8 cellular contexts compared by ENCODE assay signal in the genomic region with DNA sequence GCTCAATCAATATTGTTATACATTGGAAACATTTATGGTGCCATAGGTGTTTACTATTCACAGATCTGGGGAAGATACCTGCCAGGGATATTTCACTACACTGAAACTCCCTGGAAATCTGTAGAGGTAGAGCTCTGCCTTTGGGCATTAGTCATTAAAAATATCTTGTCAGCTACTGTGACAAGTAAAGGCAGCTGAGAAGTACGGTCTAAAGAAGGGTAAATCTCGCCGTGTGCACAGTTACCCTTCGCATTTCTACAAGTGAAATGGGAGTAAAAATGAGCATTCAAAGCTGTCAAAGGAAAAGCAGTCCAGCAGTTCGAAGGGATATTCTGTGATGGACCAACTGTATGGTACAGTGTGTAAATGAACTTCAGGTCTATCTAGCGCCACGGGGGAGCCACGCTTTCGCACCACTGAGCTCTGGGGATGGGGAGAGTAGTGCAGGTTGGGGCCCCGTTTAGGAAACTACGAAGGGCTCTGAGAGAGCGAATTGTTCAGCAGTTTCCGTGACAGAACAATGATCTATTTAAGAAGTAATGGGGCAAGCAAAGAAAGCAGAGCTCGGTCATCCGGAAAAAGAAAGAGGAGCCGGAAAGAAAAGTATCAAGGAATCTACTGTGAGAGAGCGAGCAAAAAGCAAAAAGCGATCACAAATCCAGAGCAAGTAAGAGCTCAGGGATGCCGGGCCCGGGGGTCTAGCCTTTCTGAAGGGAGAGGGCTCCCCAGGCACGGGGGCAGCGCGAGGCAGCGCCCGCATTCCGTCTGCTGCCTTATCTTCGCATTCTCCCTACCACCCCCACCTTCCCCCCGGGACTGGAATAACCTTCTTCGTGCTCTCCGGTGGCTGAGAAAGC. TPM values are rescaled to one million over a fixed set of nuclear protein-coding genes. Genes with fewer than 3 reads are reported as not detected.
A peak's percentile ranks its signal among the peaks of the same experiment; 100 is the strongest.
DNase-seq lines count a peak whose midpoint lies in the region; ATAC-seq and TF ChIP-seq lines count a peak whose summit lies in the region.

No MANE protein-coding gene starts in this region.

- no peak overlapping the region for H2BK120ac ChIP-seq in trophoblast cell (ENCODE audit: insufficient read depth, low read length, poor library complexity)

- peak overlapping the region; percentile 33 for H3K14ac ChIP-seq in trophoblast cell (ENCODE audit: low read length)

- peaks cover 32% of the 10 kb centered on the region for H3K36me3 Mint-ChIP-seq in Calu3 (ENCODE audit: insufficient read depth, unreplicated experiment)
- H3K36me3 Mint-ChIP-seq in activated naive CD4-positive, alpha-beta T cell treated with anti-CD3 and anti-CD28 coated beads, Interleukin-2, amount 50 U/mL, for 72 hours, result peaks cover 0 to 16% of the 10 kb centered on the region in 2 donors

- intact Hi-C loops in Calu3 (cut with micrococcal nuclease; ENCODE audit: unreplicated experiment), result no loop called here
- intact Hi-C loops in PC-9 (cut with micrococcal nuclease; ENCODE audit: unreplicated experiment), result loop anchor here (5.0 kb wide), 1 partner anchor 348 kb away; no protein-coding TSS in a partner anchor
- intact Hi-C loops in left ventricle myocardium inferior (cut with micrococcal nuclease), result no loop called here

- H3K27me3 Mint-ChIP-seq in Calu3 (ENCODE audit: unreplicated experiment), result no peaks in the 10 kb centered on the region

- H2AK5ac ChIP-seq in trophoblast cell (ENCODE audit: low read length), result no peak overlapping the region

- H3K4ac ChIP-seq in trophoblast cell (ENCODE audit: low read depth, low read length), result no peak overlapping the region

- peak overlapping the region; percentile 73 for H3K9ac ChIP-seq in trophoblast cell (ENCODE audit: low read length)

- H3K79me1 ChIP-seq in trophoblast cell (ENCODE audit: low read length), result peaks cover 8% of the 10 kb centered on the region

- H3K4me3 Mint-ChIP-seq in Calu3 (ENCODE audit: low read depth, unreplicated experiment), result peak overlapping the region; percentile 97

- peak in 1 of 2 donors; percentile 11 for ATAC-seq in activated naive CD4-positive, alpha-beta T cell treated with anti-CD3 and anti-CD28 coated beads, Interleukin-2, amount 50 U/mL, for 72 hours

- DNase-seq in Calu3 (peak; percentile 2), PC-9 (no peak), left ventricle myocardium inferior (no peak), trophoblast cell (peak in 1 of 2 donors; percentile 17), GF-D8 (lab: John Stamatoyannopoulos, UW) (no peak)
- peak in 1 of 2 donors; percentile 26 for DNase-seq in activated naive CD4-positive, alpha-beta T cell treated with anti-CD3 and anti-CD28 coated beads, Interleukin-2, amount 50 U/mL, for 72 hours (ENCODE audit: low spot score in 2 of 2)
- DNase-seq in effector CD8-positive, alpha-beta T cell (lab: John Stamatoyannopoulos, UW), result no peak

- H4K91ac ChIP-seq in trophoblast cell (ENCODE audit: low read depth, low read length), result peak overlapping the region; percentile 29

- H3K36me3 ChIP-seq in HEK293 (ENCODE audit: control insufficient read depth in 2 of 2, insufficient read depth in 1 of 2, low read length in 2 of 2) (no peaks in the 10 kb centered on the region), PC-9 (ENCODE audit: low read depth) (no peaks in the 10 kb centered on the region), left ventricle myocardium inferior (no peaks in the 10 kb centered on the region), trophoblast cell (ENCODE audit: control insufficient read depth in 1 of 2, insufficient read depth in 2 of 2, low read length in 2 of 2) (no peaks in the 10 kb centered on the region)

- H3K9me2 ChIP-seq in PC-9 (ENCODE audit: insufficient read depth), result no peaks in the 10 kb centered on the region

- peak overlapping the region; percentile 94 for H3K4me2 ChIP-seq in PC-9
- H3K4me2 ChIP-seq in trophoblast cell (ENCODE audit: low read length), result peak overlapping the region; percentile 77

- H3K27me3 ChIP-seq in PC-9 (ENCODE audit: insufficient read depth, low read depth) (no peaks in the 10 kb centered on the region), left ventricle myocardium inferior (ENCODE audit: low read depth) (no peaks in the 10 kb centered on the region), trophoblast cell (ENCODE audit: insufficient read depth, low read length) (no peaks in the 10 kb centered on the region)

- POLR2A ChIA-PET in HEK293 (lab: Yijun Ruan, JAX), result interaction anchor here (0.8 to 1.8 kb wide), 3 partner anchors 12 to 314 kb away, joined by 3 to 5 read pairs (median 3); no protein-coding TSS in a partner anchor
- POLR2A ChIA-PET in PC-9 (lab: Charles Lee; ENCODE audit: unreplicated experiment), result interaction anchor here (0.6 to 0.8 kb wide), 3 partner anchors 132 to 469 kb away, joined by 3 to 5 read pairs (median 5); no protein-coding TSS in a partner anchor

- H4K8ac ChIP-seq in trophoblast cell (ENCODE audit: low read depth, low read length), result peak overlapping the region; percentile 56

- peak overlapping the region; percentile 82 for H3K4me3 ChIP-seq in HEK293 (ENCODE audit: low read depth, low read length)
- H3K4me3 ChIP-seq in PC-9, result peak overlapping the region; percentile 72
- peak overlapping the region; percentile 86 for H3K4me3 ChIP-seq in left ventricle myocardium inferior
- H3K4me3 ChIP-seq in trophoblast cell (ENCODE audit: low read depth, low read length), result peak overlapping the region; percentile 84

- H3K27ac ChIP-seq in HEK293 (ENCODE audit: extremely low read depth, low read depth, low read length) (peak overlapping the region; percentile 18; the same call in 1 of the 2 replicates), PC-9 (no peak overlapping the region), left ventricle myocardium inferior (replicated peaks) (peak overlapping the region; percentile 92), trophoblast cell (ENCODE audit: low read depth, low read length) (peak overlapping the region; percentile 6)

- H3K23ac ChIP-seq in trophoblast cell (ENCODE audit: low read length), result no peak overlapping the region

- peak overlapping the region; percentile 83 for H3K27ac Mint-ChIP-seq in Calu3 (ENCODE audit: unreplicated experiment)
- H3K27ac Mint-ChIP-seq in activated naive CD4-positive, alpha-beta T cell treated with anti-CD3 and anti-CD28 coated beads, Interleukin-2, amount 50 U/mL, for 72 hours, result peak overlapping the region; percentile 93 to 98

- peaks cover 37% of the 10 kb centered on the region for H3K79me2 ChIP-seq in PC-9 (ENCODE audit: low read depth)
- H3K79me2 ChIP-seq in trophoblast cell (ENCODE audit: control insufficient read depth, insufficient read depth, low read length, poor library complexity), result peaks cover 7% of the 10 kb centered on the region

- H3K4me1 ChIP-seq in HEK293 (ENCODE audit: control insufficient read depth, insufficient read depth, low read length) (peaks cover 12% of the 10 kb centered on the region; the same call in 1 of the 2 replicates), PC-9 (replicated peaks; ENCODE audit: insufficient read depth) (peaks cover 24% of the 10 kb centered on the region; the same call in 1 of the 2 replicates), left ventricle myocardium inferior (peaks cover 43% of the 10 kb centered on the region), trophoblast cell (ENCODE audit: control insufficient read depth in 1 of 2, insufficient read depth in 2 of 2, low read length in 2 of 2) (peaks cover 0 to 3% of the 10 kb centered on the region in 2 experiments)

- peak overlapping the region; percentile 28 for H3K18ac ChIP-seq in trophoblast cell (ENCODE audit: low read length)

- no CpG with 5 or more reads among the region's 30 CpGs for WGBS in trophoblast cell (ENCODE audit: extremely low coverage, insufficient coverage, insufficient read length)

- TF ChIP-seq CTCF in Calu3 (IDR thresholded peaks at IDR 0.05; ENCODE audit: unreplicated experiment), result no peak
- TF ChIP-seq CTCF in HEK293 (tag by site-specific recombination; IDR thresholded peaks at IDR 0.05), result no peak
- TF ChIP-seq CTCF in PC-9 (conservative IDR thresholded peaks at IDR 0.05), result no peak
- TF ChIP-seq CTCF in left ventricle myocardium inferior (IDR thresholded peaks at IDR 0.05; ENCODE audit: borderline replicate concordance), result no peak

- no peak overlapping the region for H2BK12ac ChIP-seq in trophoblast cell (ENCODE audit: low read length)

- peaks cover 24% of the 10 kb centered on the region for H3K4me1 Mint-ChIP-seq in Calu3 (ENCODE audit: low read depth, unreplicated experiment)

- H3K9me3 ChIP-seq in HEK293 (ENCODE audit: control insufficient read depth, insufficient read depth, low read depth, low read length) (no peaks in the 10 kb centered on the region), PC-9 (ENCODE audit: insufficient read depth, low read depth) (no peaks in the 10 kb centered on the region), left ventricle myocardium inferior (replicated peaks) (no peaks in the 10 kb centered on the region), trophoblast cell (ENCODE audit: insufficient read depth, low read depth, low read length) (no peaks in the 10 kb centered on the region)

- BruUV-seq in Calu3 (replicated peaks; lab: Mats Ljungman, UMichigan) (TSS peak; percentile 52), PC-9 (replicated peaks; lab: Mats Ljungman, UMichigan) (TSS peak; percentile 56)

- peak overlapping the region; percentile 7 for H2BK5ac ChIP-seq in trophoblast cell (ENCODE audit: low read depth, low read length, poor library complexity)

- H3K9me3 Mint-ChIP-seq in Calu3 (ENCODE audit: low read depth, unreplicated experiment), result no peaks in the 10 kb centered on the region
- no peaks in the 10 kb centered on the region for H3K9me3 Mint-ChIP-seq in activated naive CD4-positive, alpha-beta T cell treated with anti-CD3 and anti-CD28 coated beads, Interleukin-2, amount 50 U/mL, for 72 hours

- H4K12ac ChIP-seq in trophoblast cell (ENCODE audit: low read depth, low read length), result peak overlapping the region; percentile 23

- H2AFZ ChIP-seq in PC-9, result peak overlapping the region; percentile 97
- peak overlapping the region; percentile 98 for H2AFZ ChIP-seq in trophoblast cell (ENCODE audit: insufficient read depth, low read length, poor library complexity)

- H4K20me1 ChIP-seq in PC-9 (ENCODE audit: insufficient read depth), result no peaks in the 10 kb centered on the region; the same call in 1 of the 2 replicates

- CTCF ChIA-PET in Calu3 (lab: Charles Lee) (interaction anchor here (0.6 to 0.8 kb wide), 2 partner anchors 21 to 353 kb away, joined by 3 to 4 read pairs; no protein-coding TSS in a partner anchor), HEK293 (lab: Yijun Ruan, JAX) (interaction anchor here (0.6 to 1.7 kb wide), 7 partner anchors 9 to 349 kb away, joined by 3 to 7 read pairs (median 3); no protein-coding TSS in a partner anchor), PC-9 (lab: Charles Lee) (interaction anchor here (1.3 kb wide), 1 partner anchor 278 kb away, joined by 3 read pairs; no protein-coding TSS in a partner anchor)

- H3F3A ChIP-seq in PC-9 (ENCODE audit: insufficient read depth, low read depth), result no peaks in the 10 kb centered on the region

RNA-seq across cellular contexts. Expression of a gene that starts 0.6 kb away (rescaled TPM):
- total RNA-seq in Calu3 (2022), result 0.78 and 0.92 TPM in 2 replicates
- total RNA-seq in PC-9 (2021), result 0.35 and 0.70 TPM in 2 replicates
- total RNA-seq in activated naive CD4-positive, alpha-beta T cell treated with anti-CD3 and anti-CD28 coated beads, Interleukin-2, amount 50 U/mL, for 72 hours, result under 1 TPM in 1 of 2 donors, not detected in 1; 0.23 TPM
- 0.22 TPM for total RNA-seq in left ventricle myocardium inferior
- polyA plus RNA-seq in trophoblast cell (2013), result 0.05 and 0.11 TPM in 2 replicates

RNA-seq across cellular contexts. Expression of a gene that starts 0.9 kb away (rescaled TPM):
- total RNA-seq in Calu3 (2022) (35.5 and 38.1 TPM in 2 replicates), PC-9 (2021) (37.4 and 38.4 TPM in 2 replicates), left ventricle myocardium inferior (13.2 TPM)
- total RNA-seq in activated naive CD4-positive, alpha-beta T cell treated with anti-CD3 and anti-CD28 coated beads, Interleukin-2, amount 50 U/mL, for 72 hours, result 10 to 100 TPM in 1 of 2 donors, 1 to 10 TPM in 1; 9.0 to 12.1 TPM
- polyA plus RNA-seq in trophoblast cell (2013), result 40.5 and 40.9 TPM in 2 replicates
